8 cellular contexts compared by ENCODE assay signal in the genomic region with DNA sequence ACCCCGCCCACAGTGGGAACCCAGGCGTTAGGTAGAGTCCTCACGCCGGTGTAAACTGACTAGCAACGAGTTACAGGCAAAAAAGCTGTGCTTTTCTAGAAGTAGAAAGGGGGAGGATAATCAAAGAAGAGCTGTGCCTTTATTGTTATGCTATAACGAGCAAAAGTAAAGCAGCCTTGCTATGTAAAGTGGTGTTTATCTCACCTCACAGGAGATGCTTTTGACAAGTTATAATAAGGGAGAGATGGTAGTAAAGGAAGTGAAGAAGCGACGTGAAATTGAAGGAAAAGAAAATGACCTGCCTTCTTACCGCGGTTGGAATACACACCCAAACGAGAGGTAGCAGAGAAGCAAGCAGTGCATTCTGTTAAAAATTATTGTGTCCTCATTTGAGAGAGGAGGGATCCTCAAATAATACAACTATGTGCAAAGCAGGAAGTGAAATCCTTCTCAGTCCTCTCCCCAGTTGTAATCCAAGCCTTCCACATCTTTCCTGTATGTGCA. TPM values are rescaled to one million over a fixed set of nuclear protein-coding genes. Genes with fewer than 3 reads are reported as not detected.
DNase-seq lines count a peak whose midpoint lies in the region; ATAC-seq, FAIRE-seq and TF ChIP-seq lines count a peak whose summit lies in the region.

No MANE protein-coding gene starts in this region.

- no peaks in the 10 kb centered on the region for H3K9me1 ChIP-seq in K562 (ENCODE audit: control insufficient read depth, insufficient read depth, low read length)

- TF ChIP-seq CTCF in KMS-11 (conservative IDR thresholded peaks at IDR 0.05; ENCODE audit: low read depth, low read length): no peak
- TF ChIP-seq CTCF in K562 (IDR thresholded peaks at IDR 0.05 in 2 of 3, conservative IDR thresholded peaks at IDR 0.05 in 1 of 3; ENCODE audit: insufficient read depth in 2 of 3, low read depth in 1 of 3, low read length in 3 of 3): no peak
- TF ChIP-seq CTCF in vagina (IDR thresholded peaks at IDR 0.05): no peak

- peaks cover 37% of the 10 kb centered on the region; the same call in 1 of the 2 replicates for H3K79me2 ChIP-seq in KMS-11 (ENCODE audit: insufficient read depth, low read depth)
- H3K79me2 ChIP-seq in K562 (ENCODE audit: control insufficient read depth, insufficient read depth, low read length): peaks cover 53% of the 10 kb centered on the region

- H3K4me3 ChIP-seq in KMS-11 (IDR thresholded peaks at IDR 0.05; ENCODE audit: insufficient read depth, low read depth, low read length) (peak overlapping the region; percentile 67), K562 (peak overlapping the region; percentile 68), vagina (peak overlapping the region; percentile 75 to 91)

- H3K27ac ChIP-seq in KMS-11 (peak overlapping the region; percentile 94), K562 (ENCODE audit: extremely low read depth, low read depth, low read length) (peak overlapping the region; percentile 93), vagina (peak overlapping the region; percentile 97)

- H3K9me3 ChIP-seq in K562 (replicated peaks; ENCODE audit: control insufficient read depth, insufficient read depth, low read depth, low read length) (no peaks in the 10 kb centered on the region), vagina (no peaks in the 10 kb centered on the region)

- H3K27me3 ChIP-seq in KMS-11 (ENCODE audit: insufficient read depth, low read depth) (no peaks in the 10 kb centered on the region), K562 (ENCODE audit: control insufficient read depth in 2 of 2, insufficient read depth in 2 of 2, low read length in 2 of 2) (no peaks in the 10 kb centered on the region), vagina (no peaks in the 10 kb centered on the region)

- peak overlapping the region; percentile 82 for H2AFZ ChIP-seq in KMS-11 (ENCODE audit: low read depth)
- peak overlapping the region; percentile 88 for H2AFZ ChIP-seq in K562 (ENCODE audit: low read depth, low read length)

- in situ Hi-C loops in K562 (cut with MboI): no loop called here

- H3K36me3 ChIP-seq in KMS-11 (ENCODE audit: insufficient read depth) (no peaks in the 10 kb centered on the region; the same call in 1 of the 2 replicates), K562 (ENCODE audit: control insufficient read depth, insufficient read depth, low read length) (peaks cover 31% of the 10 kb centered on the region), vagina (peaks cover 0 to 9% of the 10 kb centered on the region in 2 donors)

- FAIRE-seq in K562 (lab: Jason Lieb, UNC): peak; percentile 70

- TF ChIP-seq RAD21 in K562 (CRISPR knock-in tag; conservative IDR thresholded peaks at IDR 0.05 in 1 of 2, IDR thresholded peaks at IDR 0.05 in 1 of 2): 0 out of 4 replicates have a peak, but pooled peaks of 1 of the 2 experiments have one; percentile 8

- peak overlapping the region; percentile 97 for H3K27ac Mint-ChIP-seq in memory B cell

- CTCF ChIA-PET in K562 (lab: Yijun Ruan, JAX; ENCODE audit: low intra/inter-chr PET ratio): no interaction called here

- WGBS in K562 (ENCODE audit: insufficient coverage, low coverage, missing lambda C conversion rate): 0% methylated on average over 11 of the region's 11 CpGs

- peaks cover 54% of the 10 kb centered on the region for H3K4me1 ChIP-seq in KMS-11 (ENCODE audit: low read depth, poor library complexity, severe bottlenecking)
- peaks cover 0 to 10% of the 10 kb centered on the region in 2 experiments; a peak in 3 of 5 replicates for H3K4me1 ChIP-seq in K562 (replicated peaks in 1 of 2; ENCODE audit: control insufficient read depth in 2 of 2, insufficient read depth in 2 of 2, low read length in 2 of 2)
- H3K4me1 ChIP-seq in vagina: peaks cover 51% of the 10 kb centered on the region

- H3K4me1 Mint-ChIP-seq in activated T-cell treated with anti-CD3 and anti-CD28 coated beads, Interleukin-2, amount 50 U/mL, for 4 hours (ENCODE audit: low read depth): peaks cover 53% of the 10 kb centered on the region
- H3K4me1 Mint-ChIP-seq in memory B cell: peaks cover 39% of the 10 kb centered on the region

- BruUV-seq in K562 (replicated peaks; lab: Mats Ljungman, UMichigan): TSS peak; percentile 34

- intact Hi-C loops in K562 (cut with micrococcal nuclease) (loop anchor here (2.0 kb wide), 1 partner anchor 148 kb away; a partner anchor contains a TSS), vagina (cut with DNase I) (no loop called here)

- peak; percentile 25 to 43 for ATAC-seq in activated T-cell treated with anti-CD3 and anti-CD28 coated beads, Interleukin-2, amount 50 U/mL, for 4 hours
- ATAC-seq in K562 (peak; percentile 20), memory B cell (ENCODE audit: low read depth) (peak; percentile 34), GM19328 (IDR thresholded peaks at IDR 0.05; ENCODE audit: unreplicated experiment) (no peak)

- peak overlapping the region; percentile 59 for H3K4me2 ChIP-seq in KMS-11
- peak overlapping the region; percentile 91 for H3K4me2 ChIP-seq in K562 (ENCODE audit: insufficient read depth, low read length)

- peak overlapping the region; percentile 99 for H3K4me3 Mint-ChIP-seq in activated T-cell treated with anti-CD3 and anti-CD28 coated beads, Interleukin-2, amount 50 U/mL, for 4 hours
- peak overlapping the region; percentile 93 for H3K4me3 Mint-ChIP-seq in memory B cell

- peaks cover 25% of the 10 kb centered on the region for H3K36me3 Mint-ChIP-seq in activated T-cell treated with anti-CD3 and anti-CD28 coated beads, Interleukin-2, amount 50 U/mL, for 4 hours (ENCODE audit: insufficient read depth)
- peaks cover 19% of the 10 kb centered on the region for H3K36me3 Mint-ChIP-seq in memory B cell

- H3K9ac ChIP-seq in KMS-11 (peak overlapping the region; percentile 91), K562 (ENCODE audit: insufficient read depth in 1 of 2, low read depth in 2 of 2, low read length in 2 of 2) (peak overlapping the region; percentile 97)

- TF ChIP-seq EP300 in K562 (IDR thresholded peaks at IDR 0.05; ENCODE audit: low read length): no peak

- TF ChIP-seq POLR2A in K562 (conservative IDR thresholded peaks at IDR 0.05) (no peak), vagina (IDR thresholded peaks at IDR 0.05) (no peak)

- peak; percentile 29 for DNase-seq in activated T-cell treated with anti-CD3 and anti-CD28 coated beads, Interleukin-2, amount 50 U/mL, for 4 hours
- DNase-seq in activated T-cell treated with anti-CD3 and anti-CD28 coated beads, Interleukin-2, amount 50 U/mL, for 1 hour: no peak
- DNase-seq in K562 (ENCODE audit: extremely low read depth in 1 of 4, low spot score in 3 of 4) (peak in 1 of 4 experiments; percentile 22), memory B cell (ENCODE audit: low spot score in 2 of 2) (peak in 1 of 2 donors; percentile 34), vagina (ENCODE audit: extremely low spot score in 2 of 2) (no peak), T-helper 9 cell (no peak)

- POLR2A ChIA-PET in K562 (lab: Yijun Ruan, JAX): interaction anchor here (0.7 kb wide), 1 partner anchor 9 kb away, joined by 3 read pairs; no protein-coding TSS in a partner anchor

- H4K20me1 ChIP-seq in KMS-11 (ENCODE audit: insufficient read depth): no peaks in the 10 kb centered on the region
- no peaks in the 10 kb centered on the region for H4K20me1 ChIP-seq in K562 (replicated peaks; ENCODE audit: control insufficient read depth, insufficient read depth, low read length)

- no peaks in the 10 kb centered on the region for H3K9me3 Mint-ChIP-seq in activated T-cell treated with anti-CD3 and anti-CD28 coated beads, Interleukin-2, amount 50 U/mL, for 4 hours
- H3K9me3 Mint-ChIP-seq in memory B cell: no peaks in the 10 kb centered on the region

- H3K27me3 Mint-ChIP-seq in activated T-cell treated with anti-CD3 and anti-CD28 coated beads, Interleukin-2, amount 50 U/mL, for 4 hours (ENCODE audit: low read depth): no peaks in the 10 kb centered on the region
- H3K27me3 Mint-ChIP-seq in memory B cell: no peaks in the 10 kb centered on the region

TF ChIP-seq in K562, 482 proteins besides CTCF, POLR2A, EP300 and RAD21 (continues in another document):
- TF ChIP-seq SMARCE1 (IDR thresholded peaks at IDR 0.05) (no peak), SMARCB1 (IDR thresholded peaks at IDR 0.05; ENCODE audit: insufficient read length, low read depth) (no peak), OTX1 (CRISPR knock-in tag; IDR thresholded peaks at IDR 0.05) (peak; percentile 61; the same call in 1 of the 2 replicates), RBFOX2 (IDR thresholded peaks at IDR 0.05; ENCODE audit: low read depth, low read length) (no peak)
- TF ChIP-seq, protein P1, sequence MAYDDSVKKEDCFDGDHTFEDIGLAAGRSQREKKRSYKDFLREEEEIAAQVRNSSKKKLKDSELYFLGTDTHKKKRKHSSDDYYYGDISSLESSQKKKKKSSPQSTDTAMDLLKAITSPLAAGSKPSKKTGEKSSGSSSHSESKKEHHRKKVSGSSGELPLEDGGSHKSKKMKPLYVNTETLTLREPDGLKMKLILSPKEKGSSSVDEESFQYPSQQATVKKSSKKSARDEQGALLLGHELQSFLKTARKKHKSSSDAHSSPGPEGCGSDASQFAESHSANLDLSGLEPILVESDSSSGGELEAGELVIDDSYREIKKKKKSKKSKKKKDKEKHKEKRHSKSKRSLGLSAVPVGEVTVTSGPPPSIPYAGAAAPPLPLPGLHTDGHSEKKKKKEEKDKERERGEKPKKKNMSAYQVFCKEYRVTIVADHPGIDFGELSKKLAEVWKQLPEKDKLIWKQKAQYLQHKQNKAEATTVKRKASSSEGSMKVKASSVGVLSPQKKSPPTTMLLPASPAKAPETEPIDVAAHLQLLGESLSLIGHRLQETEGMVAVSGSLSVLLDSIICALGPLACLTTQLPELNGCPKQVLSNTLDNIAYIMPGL (CRISPR knock-in tag; IDR thresholded peaks at IDR 0.05): no peak

RNA-seq across cellular contexts. Expression of a gene that starts 0.9 kb away (rescaled TPM):
- total RNA-seq in activated T-cell treated with anti-CD3 and anti-CD28 coated beads, Interleukin-2, amount 50 U/mL, for 4 hours: 10 to 100 TPM; 42.7 to 61.2 (median 61.1) TPM
- 125 and 212 TPM in 2 replicates for total RNA-seq in K562 (2011; cell fraction: chromatin; rRNA removed; ENCODE audit: low replicate concordance)
- 37.7 and 60.5 TPM in 2 replicates for total RNA-seq in K562 (2011; cell fraction: nucleolus; rRNA removed)
- 98.7 and 143 TPM in 2 replicates for total RNA-seq in K562 (2011; cell fraction: nucleoplasm; rRNA removed)
- total RNA-seq in K562 (2014; rRNA removed) (33.6 and 43.0 TPM in 2 replicates), K562 (2014; rRNA removed; fragmentation: Illumina TruSeq; extraction: Trizol) (67.4 and 89.5 TPM in 2 replicates), K562 (2015; rRNA removed; fragmentation: Illumina TruSeq; extraction: Trizol) (48.9 and 54.4 TPM in 2 replicates), K562 (2021) (45.6 and 49.2 TPM in 2 replicates), vagina (94.0 TPM)
- polyA plus RNA-seq in K562 (2011; rRNA removed) (52.0 and 60.1 TPM in 2 replicates), K562 (2014; fragmentation: Illumina TruSeq; extraction: Trizol) (49.4 and 53.8 TPM in 2 replicates), K562 (2014; fragmentation: Nextera tagmentation; extraction: Ambion mirVana) (10 to 100 TPM; 83.7 to 91.5 TPM), K562 (2014; rRNA removed) (47.1 and 56.6 TPM in 2 replicates)
- 11.0 and 16.5 TPM in 2 replicates for polyA plus RNA-seq in K562 (2011; cell fraction: cytosol; rRNA removed)
- polyA plus RNA-seq in K562 (2011; cell fraction: nucleus; rRNA removed): 59.3 and 109 TPM in 2 replicates
- polyA plus RNA-seq in K562 (2012): 41.1 and 65.3 TPM in 2 replicates
- polyA minus RNA-seq in K562 (2011; rRNA and poly(A)+ RNA removed): 48.7 and 78.6 TPM in 2 replicates
- 11.5 and 17.8 TPM in 2 replicates for polyA minus RNA-seq in K562 (2011; cell fraction: cytosol; rRNA and poly(A)+ RNA removed)
- 92.6 and 179 TPM in 2 replicates for polyA minus RNA-seq in K562 (2011; cell fraction: nucleus; rRNA and poly(A)+ RNA removed)
